In genomic region chr15:48810414-48811324, GRCh38 we compare ENCODE assay signal across 8 cellular contexts. TPM values are rescaled to one million over a fixed set of nuclear protein-coding genes. Genes with fewer than 3 reads are reported as not detected.
DNase-seq lines count a peak whose midpoint lies in the region; ATAC-seq, FAIRE-seq and TF ChIP-seq lines count a peak whose summit lies in the region.

CEP152 (minus strand) TSS chr15:48811069; CDS start chr15:48805649, 5,420 bp downstream.

- peaks cover 3% of the 10 kb centered on the region for H3K36me3 Mint-ChIP-seq in T-helper 17 cell (ENCODE audit: low read depth)

- H3K36me3 ChIP-seq in prostate gland, result no peaks in the 10 kb centered on the region

- peak; percentile 19 for TF ChIP-seq POLR2A in prostate gland (IDR thresholded peaks at IDR 0.05)

- peak; percentile 98 for ATAC-seq in GM18502 (IDR thresholded peaks at IDR 0.05; ENCODE audit: poor library complexity, unreplicated experiment)
- ATAC-seq in HG02943 (IDR thresholded peaks at IDR 0.05; ENCODE audit: low read depth, unreplicated experiment), result peak; percentile 94
- ATAC-seq in T-helper 17 cell, result peak; percentile 95
- peak; percentile 99 for ATAC-seq in left ventricle myocardium superior

- H3K9me3 ChIP-seq in T-helper 17 cell (ENCODE audit: control insufficient read depth, low read length, poor library complexity, severe bottlenecking), result no peaks in the 10 kb centered on the region
- no peaks in the 10 kb centered on the region for H3K9me3 ChIP-seq in prostate gland

- peak within 1 kb of the TSS; percentile 54 to 65 for H3K4me3 ChIP-seq in prostate gland

- under 1% methylated on average over 50 of the region's 51 CpGs for WGBS in prostate gland

- DNase-seq in NCI-H187 (lab: John Stamatoyannopoulos, UW) (peak; percentile 94 to 96), T-helper 17 cell (peak; percentile 95 to 97 (median 97)), amygdala (lab: John Stamatoyannopoulos, UW) (peak in 55 of 56 donors; percentile 34 to 97 (median 91)), left ventricle myocardium superior (peak; percentile 95), prostate gland (ENCODE audit: low spot score) (peak; percentile 99), urothelium cell line (ENCODE audit: low spot score) (peak; percentile 94)

- H3K4me1 ChIP-seq in prostate gland (replicated peaks), result no peaks in the 10 kb centered on the region

- H3K27ac Mint-ChIP-seq in T-helper 17 cell, result peak within 1 kb of the TSS; percentile 86

- H3K27ac ChIP-seq in prostate gland, result peak within 1 kb of the TSS; percentile 37 to 63

- H3K27me3 ChIP-seq in prostate gland (replicated peaks; ENCODE audit: insufficient read depth), result no peaks in the 10 kb centered on the region

- intact Hi-C loops in left ventricle myocardium superior (cut with micrococcal nuclease) (no loop called here), prostate gland (cut with DNase I) (no loop called here)

- peak within 1 kb of the TSS; percentile 95 for H3K4me3 Mint-ChIP-seq in T-helper 17 cell

- TF ChIP-seq CTCF in prostate gland (IDR thresholded peaks at IDR 0.05), result peak in 2 of 4 experiments; percentile 27 to 34

- peaks cover 8% of the 10 kb centered on the region for H3K27me3 Mint-ChIP-seq in T-helper 17 cell

- FAIRE-seq in urothelium cell line (lab: Jason Lieb, UNC), result peak; percentile 61

- peaks cover 29% of the 10 kb centered on the region for H3K4me1 Mint-ChIP-seq in T-helper 17 cell

RNA-seq across cellular contexts. Expression of gene CEP152, which starts in this region (rescaled TPM):
- 10 to 100 TPM in 1 of 2 donors, 1 to 10 TPM in 1; 8.5 to 14.8 TPM for total RNA-seq in T-helper 17 cell
- 1.3 TPM for total RNA-seq in left ventricle myocardium superior
- 1 to 10 TPM; 5.9 to 9.0 TPM for total RNA-seq in prostate gland

Comparison
In these comparisons a context has a peak if more than half of its experiments do, and no peak if none do; other contexts are left out.
1. Peak in every context shown above with its lines: DNase-seq, ATAC-seq, H3K4me3 ChIP-seq and H3K27ac ChIP-seq.